In genomic region chrX:97672608-97673007, GRCh38 we compare ENCODE assay signal across 15 cellular contexts.
DNase-seq lines count a peak whose midpoint lies in the region; ATAC-seq lines count a peak whose summit lies in the region.
"Had no signal": no experiment of that assay in that cellular context is flagged by ENCODE, and none has a peak within 500 bp of the region (broad histone marks: within the 10 kb centered on the region; RNA-seq: fewer than 3 reads in every experiment).

No MANE protein-coding gene starts in this region.

- H3K4me3 ChIP-seq in mucosa of rectum (ENCODE audit: low read length in 2 of 2): no peak overlapping the region

- no peak overlapping the region for H3K27ac Mint-ChIP-seq in activated T-cell treated with anti-CD3 and anti-CD28 coated beads, Interleukin-2, amount 50 U/mL, for 72 hours

- peaks cover 42% of the 10 kb centered on the region for H3K27me3 Mint-ChIP-seq in activated T-cell treated with anti-CD3 and anti-CD28 coated beads, Interleukin-2, amount 50 U/mL, for 72 hours (ENCODE audit: low read depth)

- no peaks in the 10 kb centered on the region for H3K9me3 ChIP-seq in mucosa of rectum (ENCODE audit: control insufficient read depth in 2 of 2, low read length in 2 of 2)
- H3K9me3 ChIP-seq: Caco-2 had no signal

- no peaks in the 10 kb centered on the region for H3K9me3 Mint-ChIP-seq in activated T-cell treated with anti-CD3 and anti-CD28 coated beads, Interleukin-2, amount 50 U/mL, for 72 hours
- H3K9me3 Mint-ChIP-seq: CD14-positive monocyte had no signal

- H3K27me3 ChIP-seq in mucosa of rectum (ENCODE audit: control insufficient read depth in 2 of 2, insufficient read depth in 2 of 2, low read length in 2 of 2): no peaks in the 10 kb centered on the region

- no peak overlapping the region for H3K9ac ChIP-seq in mucosa of rectum (ENCODE audit: low read depth in 1 of 2, low read length in 2 of 2)

- DNase-seq in NCI-H2171 treated with DMSO at 0.1 percent for 48 hours (lab: John Stamatoyannopoulos, UW): peak; percentile 51
- DNase-seq in NCI-H2171 (lab: John Stamatoyannopoulos, UW): no peak
- peak; percentile 83 for DNase-seq in NCI-H1436 (lab: John Stamatoyannopoulos, UW)
- peak; percentile 81 for DNase-seq in NCI-H345 (lab: John Stamatoyannopoulos, UW)
- no peak for DNase-seq in activated T-cell treated with anti-CD3 and anti-CD28 coated beads, Interleukin-2, amount 50 U/mL, for 72 hours
- no peak for DNase-seq in substantia nigra (lab: John Stamatoyannopoulos, UW)
- DNase-seq: Caco-2, GF-D8, HCEC 1CT, Karpas-422, MM.1S, PC-3 had no signal

- peak overlapping the region; percentile 46 to 50 for H3K27ac ChIP-seq in mucosa of rectum (ENCODE audit: low read depth in 2 of 2, low read length in 2 of 2)
- H3K27ac ChIP-seq in substantia nigra (ENCODE audit: low read depth, low read length, poor library complexity, severe bottlenecking): no peak overlapping the region

- H3K4me1 Mint-ChIP-seq in activated T-cell treated with anti-CD3 and anti-CD28 coated beads, Interleukin-2, amount 50 U/mL, for 72 hours (ENCODE audit: low read depth): no peaks in the 10 kb centered on the region
- H3K4me1 Mint-ChIP-seq: CD14-positive monocyte had no signal

- no peak for ATAC-seq in activated T-cell treated with anti-CD3 and anti-CD28 coated beads, Interleukin-2, amount 50 U/mL, for 72 hours (replicated peaks in 1 of 2)
- ATAC-seq in HG03521 (IDR thresholded peaks at IDR 0.05; ENCODE audit: unreplicated experiment): no peak
- ATAC-seq: PC-3 had no signal

- no peaks in the 10 kb centered on the region for H3K4me1 ChIP-seq in mucosa of rectum (ENCODE audit: control insufficient read depth in 2 of 2, insufficient read depth in 2 of 2, low read length in 2 of 2)
- H3K4me1 ChIP-seq: Caco-2 had no signal

- no peaks in the 10 kb centered on the region for H3K36me3 ChIP-seq in mucosa of rectum (ENCODE audit: control insufficient read depth in 2 of 2, insufficient read depth in 2 of 2, low read length in 2 of 2)

- no peak overlapping the region for H3K4me3 Mint-ChIP-seq in activated T-cell treated with anti-CD3 and anti-CD28 coated beads, Interleukin-2, amount 50 U/mL, for 72 hours
- H3K4me3 Mint-ChIP-seq: CD14-positive monocyte had no signal

- H3K36me3 Mint-ChIP-seq in activated T-cell treated with anti-CD3 and anti-CD28 coated beads, Interleukin-2, amount 50 U/mL, for 72 hours (ENCODE audit: insufficient read depth in 2 of 2): no peaks in the 10 kb centered on the region
- H3K36me3 Mint-ChIP-seq: CD14-positive monocyte had no signal

Comparison
In these comparisons a context has a peak if more than half of its experiments do, and no peak if none do; other contexts are left out.
1. DNase-seq: peak in NCI-H2171 treated with DMSO at 0.1 percent for 48 hours (single experiment), NCI-H1436 (single experiment) and NCI-H345 (single experiment); none in NCI-H2171 (single experiment), activated T-cell treated with anti-CD3 and anti-CD28 coated beads, Interleukin-2, amount 50 U/mL, for 72 hours (0 of 2) and substantia nigra (0 of 49).